In the genomic region with DNA sequence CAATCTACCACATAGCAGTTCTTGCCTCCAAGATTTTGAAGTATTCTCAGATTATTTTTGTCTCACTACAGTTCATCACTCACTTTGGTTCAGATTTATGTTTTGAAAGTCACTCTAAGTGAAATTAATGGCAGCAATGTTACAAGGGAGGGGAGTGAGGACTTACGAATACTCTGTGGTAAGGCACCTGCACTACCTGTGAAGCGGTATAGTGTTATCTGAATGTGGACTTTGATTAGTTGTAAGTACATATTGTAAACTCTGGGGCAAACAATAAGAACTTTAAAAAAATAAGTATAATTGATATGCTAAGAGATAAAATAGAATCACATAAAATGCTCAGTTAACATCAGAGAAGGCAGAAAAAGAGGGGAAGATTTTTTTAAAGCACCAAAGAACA, we compare ENCODE assay signal across 2 cellular contexts.
TF ChIP-seq lines count a peak whose summit lies in the region.

No MANE protein-coding gene starts in this region.

TF ChIP-seq in SK-N-SH, 30 proteins besides CTCF, POLR2A, EP300 and RAD21 (continued from another document):
- TF ChIP-seq NFIC (IDR thresholded peaks at IDR 0.05; ENCODE audit: borderline replicate concordance) (no peak), RFX5 (IDR thresholded peaks at IDR 0.05; ENCODE audit: low read length) (no peak), RXRA (IDR thresholded peaks at IDR 0.05; ENCODE audit: borderline replicate concordance, low read depth) (no peak), SIN3A (IDR thresholded peaks at IDR 0.05; ENCODE audit: borderline replicate concordance, low read depth, low read length) (no peak), USF2 (IDR thresholded peaks at IDR 0.05; ENCODE audit: borderline replicate concordance, low read depth, low read length) (no peak), SMC3 (IDR thresholded peaks at IDR 0.05; ENCODE audit: low read depth, low read length) (no peak), FOXJ3 (CRISPR knock-in tag; IDR thresholded peaks at IDR 0.05) (no peak), IRF3 (IDR thresholded peaks at IDR 0.05; ENCODE audit: low read depth, low read length) (no peak), TAF1 (IDR thresholded peaks at IDR 0.05; ENCODE audit: borderline replicate concordance, low read depth, low read length) (no peak), POLR2AphosphoS5 (IDR thresholded peaks at IDR 0.05; ENCODE audit: low read depth, low read length) (no peak)
- TF ChIP-seq, protein P1, sequence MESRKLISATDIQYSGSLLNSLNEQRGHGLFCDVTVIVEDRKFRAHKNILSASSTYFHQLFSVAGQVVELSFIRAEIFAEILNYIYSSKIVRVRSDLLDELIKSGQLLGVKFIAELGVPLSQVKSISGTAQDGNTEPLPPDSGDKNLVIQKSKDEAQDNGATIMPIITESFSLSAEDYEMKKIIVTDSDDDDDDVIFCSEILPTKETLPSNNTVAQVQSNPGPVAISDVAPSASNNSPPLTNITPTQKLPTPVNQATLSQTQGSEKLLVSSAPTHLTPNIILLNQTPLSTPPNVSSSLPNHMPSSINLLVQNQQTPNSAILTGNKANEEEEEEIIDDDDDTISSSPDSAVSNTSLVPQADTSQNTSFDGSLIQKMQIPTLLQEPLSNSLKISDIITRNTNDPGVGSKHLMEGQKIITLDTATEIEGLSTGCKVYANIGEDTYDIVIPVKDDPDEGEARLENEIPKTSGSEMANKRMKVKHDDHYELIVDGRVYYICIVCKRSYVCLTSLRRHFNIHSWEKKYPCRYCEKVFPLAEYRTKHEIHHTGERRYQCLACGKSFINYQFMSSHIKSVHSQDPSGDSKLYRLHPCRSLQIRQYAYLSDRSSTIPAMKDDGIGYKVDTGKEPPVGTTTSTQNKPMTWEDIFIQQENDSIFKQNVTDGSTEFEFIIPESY (IDR thresholded peaks at IDR 0.05; ENCODE audit: borderline replicate concordance, low read depth), result no peak
- TF ChIP-seq, protein P2, sequence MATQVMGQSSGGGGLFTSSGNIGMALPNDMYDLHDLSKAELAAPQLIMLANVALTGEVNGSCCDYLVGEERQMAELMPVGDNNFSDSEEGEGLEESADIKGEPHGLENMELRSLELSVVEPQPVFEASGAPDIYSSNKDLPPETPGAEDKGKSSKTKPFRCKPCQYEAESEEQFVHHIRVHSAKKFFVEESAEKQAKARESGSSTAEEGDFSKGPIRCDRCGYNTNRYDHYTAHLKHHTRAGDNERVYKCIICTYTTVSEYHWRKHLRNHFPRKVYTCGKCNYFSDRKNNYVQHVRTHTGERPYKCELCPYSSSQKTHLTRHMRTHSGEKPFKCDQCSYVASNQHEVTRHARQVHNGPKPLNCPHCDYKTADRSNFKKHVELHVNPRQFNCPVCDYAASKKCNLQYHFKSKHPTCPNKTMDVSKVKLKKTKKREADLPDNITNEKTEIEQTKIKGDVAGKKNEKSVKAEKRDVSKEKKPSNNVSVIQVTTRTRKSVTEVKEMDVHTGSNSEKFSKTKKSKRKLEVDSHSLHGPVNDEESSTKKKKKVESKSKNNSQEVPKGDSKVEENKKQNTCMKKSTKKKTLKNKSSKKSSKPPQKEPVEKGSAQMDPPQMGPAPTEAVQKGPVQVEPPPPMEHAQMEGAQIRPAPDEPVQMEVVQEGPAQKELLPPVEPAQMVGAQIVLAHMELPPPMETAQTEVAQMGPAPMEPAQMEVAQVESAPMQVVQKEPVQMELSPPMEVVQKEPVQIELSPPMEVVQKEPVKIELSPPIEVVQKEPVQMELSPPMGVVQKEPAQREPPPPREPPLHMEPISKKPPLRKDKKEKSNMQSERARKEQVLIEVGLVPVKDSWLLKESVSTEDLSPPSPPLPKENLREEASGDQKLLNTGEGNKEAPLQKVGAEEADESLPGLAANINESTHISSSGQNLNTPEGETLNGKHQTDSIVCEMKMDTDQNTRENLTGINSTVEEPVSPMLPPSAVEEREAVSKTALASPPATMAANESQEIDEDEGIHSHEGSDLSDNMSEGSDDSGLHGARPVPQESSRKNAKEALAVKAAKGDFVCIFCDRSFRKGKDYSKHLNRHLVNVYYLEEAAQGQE (IDR thresholded peaks at IDR 0.05; ENCODE audit: low read depth, low read length), result no peak

TF ChIP-seq in SK-N-SH treated with all-trans-retinoic acid at 6 μM for 48 hours, 23 proteins besides CTCF, POLR2A, EP300 and RAD21 (continued from another document):
- TF ChIP-seq POU6F1 (CRISPR knock-in tag; IDR thresholded peaks at IDR 0.05; ENCODE audit: borderline replicate concordance, low read depth) (no peak), OSR1 (CRISPR knock-in tag; IDR thresholded peaks at IDR 0.05) (no peak), ZNF70 (CRISPR knock-in tag; IDR thresholded peaks at IDR 0.05) (no peak), TOX (CRISPR knock-in tag; IDR thresholded peaks at IDR 0.05; ENCODE audit: borderline replicate concordance) (no peak), CREB5 (CRISPR knock-in tag; IDR thresholded peaks at IDR 0.05; ENCODE audit: low read depth) (no peak), ISL1 (CRISPR knock-in tag; IDR thresholded peaks at IDR 0.05) (no peak), ZFP30 (CRISPR knock-in tag; IDR thresholded peaks at IDR 0.05) (no peak), BACH2 (CRISPR knock-in tag; IDR thresholded peaks at IDR 0.05; ENCODE audit: borderline replicate concordance) (no peak), TCF4 (CRISPR knock-in tag; IDR thresholded peaks at IDR 0.05; ENCODE audit: borderline replicate concordance) (no peak), RARB (CRISPR knock-in tag; IDR thresholded peaks at IDR 0.05) (no peak)
- TF ChIP-seq, protein P3, sequence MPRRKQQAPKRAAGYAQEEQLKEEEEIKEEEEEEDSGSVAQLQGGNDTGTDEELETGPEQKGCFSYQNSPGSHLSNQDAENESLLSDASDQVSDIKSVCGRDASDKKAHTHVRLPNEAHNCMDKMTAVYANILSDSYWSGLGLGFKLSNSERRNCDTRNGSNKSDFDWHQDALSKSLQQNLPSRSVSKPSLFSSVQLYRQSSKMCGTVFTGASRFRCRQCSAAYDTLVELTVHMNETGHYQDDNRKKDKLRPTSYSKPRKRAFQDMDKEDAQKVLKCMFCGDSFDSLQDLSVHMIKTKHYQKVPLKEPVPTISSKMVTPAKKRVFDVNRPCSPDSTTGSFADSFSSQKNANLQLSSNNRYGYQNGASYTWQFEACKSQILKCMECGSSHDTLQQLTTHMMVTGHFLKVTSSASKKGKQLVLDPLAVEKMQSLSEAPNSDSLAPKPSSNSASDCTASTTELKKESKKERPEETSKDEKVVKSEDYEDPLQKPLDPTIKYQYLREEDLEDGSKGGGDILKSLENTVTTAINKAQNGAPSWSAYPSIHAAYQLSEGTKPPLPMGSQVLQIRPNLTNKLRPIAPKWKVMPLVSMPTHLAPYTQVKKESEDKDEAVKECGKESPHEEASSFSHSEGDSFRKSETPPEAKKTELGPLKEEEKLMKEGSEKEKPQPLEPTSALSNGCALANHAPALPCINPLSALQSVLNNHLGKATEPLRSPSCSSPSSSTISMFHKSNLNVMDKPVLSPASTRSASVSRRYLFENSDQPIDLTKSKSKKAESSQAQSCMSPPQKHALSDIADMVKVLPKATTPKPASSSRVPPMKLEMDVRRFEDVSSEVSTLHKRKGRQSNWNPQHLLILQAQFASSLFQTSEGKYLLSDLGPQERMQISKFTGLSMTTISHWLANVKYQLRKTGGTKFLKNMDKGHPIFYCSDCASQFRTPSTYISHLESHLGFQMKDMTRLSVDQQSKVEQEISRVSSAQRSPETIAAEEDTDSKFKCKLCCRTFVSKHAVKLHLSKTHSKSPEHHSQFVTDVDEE (CRISPR knock-in tag; IDR thresholded peaks at IDR 0.05), result no peak
